ENCODE assay signal across 1 cellular context in the genomic region with DNA sequence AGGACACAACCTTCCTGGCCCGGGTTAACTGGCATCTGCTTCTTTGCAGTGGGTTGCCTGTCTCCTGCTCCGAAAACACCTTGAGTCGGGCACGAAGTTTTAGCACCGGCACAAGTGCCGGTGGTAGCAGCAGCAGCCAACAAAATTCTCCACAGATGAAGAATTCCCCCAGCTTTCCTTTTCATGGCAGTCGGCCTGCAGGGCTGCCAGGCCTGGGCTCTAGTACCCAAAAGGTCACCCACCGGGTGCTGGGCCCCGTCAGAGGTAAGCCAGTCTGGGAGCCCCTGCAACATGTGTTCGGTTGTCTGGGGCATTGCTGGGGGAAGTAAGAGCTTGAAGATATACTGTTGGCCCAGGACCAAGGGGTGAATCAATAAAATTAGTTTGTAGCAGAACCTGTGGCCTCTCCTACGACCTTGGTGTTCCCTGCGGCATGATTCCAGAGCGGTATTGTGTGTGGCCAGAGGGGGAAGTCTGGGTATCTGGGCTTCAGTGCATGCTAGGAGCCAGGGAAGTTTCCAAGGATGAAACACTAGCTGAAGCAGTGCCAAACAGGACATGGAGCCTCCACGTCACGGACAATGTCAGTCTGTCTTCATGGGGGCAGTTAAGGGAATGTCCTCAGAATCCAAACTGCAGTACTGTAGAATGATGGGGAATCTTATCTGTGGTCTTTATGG.
TF ChIP-seq lines count a peak whose summit lies in the region.

No MANE protein-coding gene starts in this region.

TF ChIP-seq in HepG2, 621 proteins besides CTCF, POLR2A, EP300 and RAD21:
- TF ChIP-seq, protein P1, sequence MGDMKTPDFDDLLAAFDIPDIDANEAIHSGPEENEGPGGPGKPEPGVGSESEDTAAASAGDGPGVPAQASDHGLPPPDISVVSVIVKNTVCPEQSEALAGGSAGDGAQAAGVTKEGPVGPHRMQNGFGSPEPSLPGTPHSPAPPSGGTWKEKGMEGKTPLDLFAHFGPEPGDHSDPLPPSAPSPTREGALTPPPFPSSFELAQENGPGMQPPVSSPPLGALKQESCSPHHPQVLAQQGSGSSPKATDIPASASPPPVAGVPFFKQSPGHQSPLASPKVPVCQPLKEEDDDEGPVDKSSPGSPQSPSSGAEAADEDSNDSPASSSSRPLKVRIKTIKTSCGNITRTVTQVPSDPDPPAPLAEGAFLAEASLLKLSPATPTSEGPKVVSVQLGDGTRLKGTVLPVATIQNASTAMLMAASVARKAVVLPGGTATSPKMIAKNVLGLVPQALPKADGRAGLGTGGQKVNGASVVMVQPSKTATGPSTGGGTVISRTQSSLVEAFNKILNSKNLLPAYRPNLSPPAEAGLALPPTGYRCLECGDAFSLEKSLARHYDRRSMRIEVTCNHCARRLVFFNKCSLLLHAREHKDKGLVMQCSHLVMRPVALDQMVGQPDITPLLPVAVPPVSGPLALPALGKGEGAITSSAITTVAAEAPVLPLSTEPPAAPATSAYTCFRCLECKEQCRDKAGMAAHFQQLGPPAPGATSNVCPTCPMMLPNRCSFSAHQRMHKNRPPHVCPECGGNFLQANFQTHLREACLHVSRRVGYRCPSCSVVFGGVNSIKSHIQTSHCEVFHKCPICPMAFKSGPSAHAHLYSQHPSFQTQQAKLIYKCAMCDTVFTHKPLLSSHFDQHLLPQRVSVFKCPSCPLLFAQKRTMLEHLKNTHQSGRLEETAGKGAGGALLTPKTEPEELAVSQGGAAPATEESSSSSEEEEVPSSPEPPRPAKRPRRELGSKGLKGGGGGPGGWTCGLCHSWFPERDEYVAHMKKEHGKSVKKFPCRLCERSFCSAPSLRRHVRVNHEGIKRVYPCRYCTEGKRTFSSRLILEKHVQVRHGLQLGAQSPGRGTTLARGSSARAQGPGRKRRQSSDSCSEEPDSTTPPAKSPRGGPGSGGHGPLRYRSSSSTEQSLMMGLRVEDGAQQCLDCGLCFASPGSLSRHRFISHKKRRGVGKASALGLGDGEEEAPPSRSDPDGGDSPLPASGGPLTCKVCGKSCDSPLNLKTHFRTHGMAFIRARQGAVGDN (CRISPR knock-in tag; IDR thresholded peaks at IDR 0.05), result 0 out of 2 replicates have a peak, but pooled peaks have one; percentile 21
- peak; percentile 18; the same call in 1 of the 2 replicates for TF ChIP-seq POLR2AphosphoS5 (IDR thresholded peaks at IDR 0.05; ENCODE audit: low read depth, low read length)
- TF ChIP-seq ATF3 (CRISPR knock-in tag; IDR thresholded peaks at IDR 0.05), result no peak
- TF ChIP-seq ZFP41 (CRISPR knock-in tag; IDR thresholded peaks at IDR 0.05; ENCODE audit: borderline replicate concordance), result no peak
- peak; percentile 67 for TF ChIP-seq AGO2 (optimal IDR thresholded peaks at IDR 0.05; ENCODE audit: low read depth, low read length)
- TF ChIP-seq ZMAT3 (CRISPR knock-in tag; conservative IDR thresholded peaks at IDR 0.05), result no peak
- TF ChIP-seq MIER2 (CRISPR knock-in tag; IDR thresholded peaks at IDR 0.05), result no peak
- TF ChIP-seq ZNF460 (CRISPR knock-in tag; IDR thresholded peaks at IDR 0.05; ENCODE audit: borderline replicate concordance), result no peak
- TF ChIP-seq, protein P2, sequence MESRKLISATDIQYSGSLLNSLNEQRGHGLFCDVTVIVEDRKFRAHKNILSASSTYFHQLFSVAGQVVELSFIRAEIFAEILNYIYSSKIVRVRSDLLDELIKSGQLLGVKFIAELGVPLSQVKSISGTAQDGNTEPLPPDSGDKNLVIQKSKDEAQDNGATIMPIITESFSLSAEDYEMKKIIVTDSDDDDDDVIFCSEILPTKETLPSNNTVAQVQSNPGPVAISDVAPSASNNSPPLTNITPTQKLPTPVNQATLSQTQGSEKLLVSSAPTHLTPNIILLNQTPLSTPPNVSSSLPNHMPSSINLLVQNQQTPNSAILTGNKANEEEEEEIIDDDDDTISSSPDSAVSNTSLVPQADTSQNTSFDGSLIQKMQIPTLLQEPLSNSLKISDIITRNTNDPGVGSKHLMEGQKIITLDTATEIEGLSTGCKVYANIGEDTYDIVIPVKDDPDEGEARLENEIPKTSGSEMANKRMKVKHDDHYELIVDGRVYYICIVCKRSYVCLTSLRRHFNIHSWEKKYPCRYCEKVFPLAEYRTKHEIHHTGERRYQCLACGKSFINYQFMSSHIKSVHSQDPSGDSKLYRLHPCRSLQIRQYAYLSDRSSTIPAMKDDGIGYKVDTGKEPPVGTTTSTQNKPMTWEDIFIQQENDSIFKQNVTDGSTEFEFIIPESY (CRISPR knock-in tag; IDR thresholded peaks at IDR 0.05), result peak; percentile 66; the same call in 1 of the 2 replicates
- 0 out of 2 replicates have a peak, but pooled peaks have one; percentile 45 for TF ChIP-seq ZBTB38 (CRISPR knock-in tag; IDR thresholded peaks at IDR 0.05)
